ENCODE assay signal across 23 cellular contexts in genomic region chr2:230317366-230317765, GRCh38. TPM values are rescaled to one million over a fixed set of nuclear protein-coding genes. Genes with fewer than 3 reads are reported as not detected.
DNase-seq lines count a peak whose midpoint lies in the region; ATAC-seq and TF ChIP-seq lines count a peak whose summit lies in the region.
"Had no signal": no experiment of that assay in that cellular context is flagged by ENCODE, and none has a peak within 500 bp of the region (broad histone marks: within the 10 kb centered on the region; RNA-seq: fewer than 3 reads in every experiment).

No MANE protein-coding gene starts in this region.

- no peak overlapping the region for H3K4me2 ChIP-seq in GM23338

- no peak for TF ChIP-seq CTCF in GM23338 (conservative IDR thresholded peaks at IDR 0.05; ENCODE audit: low read depth in 2 of 2)

- H3K27ac ChIP-seq in CD4-positive, CD25-positive, alpha-beta regulatory T cell (ENCODE audit: insufficient read depth, low read length, poor library complexity, severe bottlenecking): no peak overlapping the region
- peak overlapping the region; percentile 53 for H3K27ac ChIP-seq in CD4-positive, alpha-beta memory T cell (ENCODE audit: low read depth, low read length)
- H3K27ac ChIP-seq in GM23338 (ENCODE audit: low read depth): no peak overlapping the region
- H3K27ac ChIP-seq: prostate gland, SJSA1 had no signal

- peak overlapping the region; percentile 14 for H3K4me3 ChIP-seq in CD4-positive, CD25-positive, alpha-beta regulatory T cell (ENCODE audit: low read depth, low read length)
- H3K4me3 ChIP-seq in CD4-positive, alpha-beta memory T cell (ENCODE audit: low read length in 2 of 2): no peak overlapping the region
- no peak overlapping the region for H3K4me3 ChIP-seq in GM23338
- H3K4me3 ChIP-seq: prostate gland, SJSA1, transverse colon had no signal

- no peaks in the 10 kb centered on the region for H3K27me3 ChIP-seq in CD4-positive, CD25-positive, alpha-beta regulatory T cell (ENCODE audit: control insufficient read depth, insufficient read depth, low read length)
- H3K27me3 ChIP-seq in CD4-positive, alpha-beta memory T cell (ENCODE audit: insufficient read depth, low read length): no peaks in the 10 kb centered on the region
- no peaks in the 10 kb centered on the region for H3K27me3 ChIP-seq in GM23338 (ENCODE audit: insufficient read depth)
- H3K27me3 ChIP-seq: SJSA1, transverse colon had no signal

- DNase-seq in CD4-positive, CD25-positive, alpha-beta regulatory T cell: no peak
- no peak for DNase-seq in CD4-positive, alpha-beta memory T cell
- DNase-seq in T-helper 17 cell: no peak
- DNase-seq in islet precursor cell: peak; percentile 28
- no peak for DNase-seq in SK-N-DZ (ENCODE audit: low spot score)
- DNase-seq in GM23338 (ENCODE audit: low spot score): no peak
- DNase-seq: COR-L47; cortex of kidney; DMS79 treated with DMSO at 0.1 percent for 48 hours; immature natural killer cell; KBM-7; left ventricle myocardium superior; MV-4-11; NCI-H187 treated with DMSO at 0.1 percent for 48 hours; NCI-H226; stimulated activated CD4-positive, alpha-beta T cell treated with anti-CD3 and anti-CD28 coated beads, Interleukin-1b, Interleukin-23, amount 100 ng/mL, for 48 hours; stimulated activated naive CD4-positive, alpha-beta T cell treated with Interleukin-2 at 50 U/mL for 16 hours; transverse colon had no signal

- peaks cover 33% of the 10 kb centered on the region for H3K36me3 Mint-ChIP-seq in CD4-positive, CD25-positive, alpha-beta regulatory T cell
- H3K36me3 Mint-ChIP-seq in CD4-positive, alpha-beta memory T cell: peaks cover 30 to 34% of the 10 kb centered on the region in 2 donors
- H3K36me3 Mint-ChIP-seq in T-helper 17 cell (ENCODE audit: low read depth) (peaks cover 10% of the 10 kb centered on the region), GM23338 (ENCODE audit: low read depth) (peaks cover 9% of the 10 kb centered on the region)

- no peaks in the 10 kb centered on the region for H3K79me2 ChIP-seq in GM23338 (replicated peaks; ENCODE audit: insufficient read depth)

- H2AFZ ChIP-seq in GM23338: no peak overlapping the region

- POLR2A ChIA-PET in CD4-positive, alpha-beta memory T cell (lab: Charles Lee; ENCODE audit: partially characterized antibody): interaction anchor here (1.2 to 2.8 kb wide), 8 partner anchors 10 to 99 kb away, joined by 3 to 50 read pairs (median 5); partner anchors contain the start of genes SP100, SP140 and SP140L

- CTCF ChIA-PET in CD4-positive, alpha-beta memory T cell (lab: Charles Lee; ENCODE audit: partially characterized antibody): interaction anchor here (0.9 kb wide), 1 partner anchor 115 kb away, joined by 3 read pairs; no protein-coding TSS in a partner anchor

- intact Hi-C loops in CD4-positive, alpha-beta memory T cell (cut with micrococcal nuclease): loop anchor here (5.0 kb wide), 1 partner anchor 125 kb away; no protein-coding TSS in a partner anchor

- H3K9me3 Mint-ChIP-seq in CD4-positive, CD25-positive, alpha-beta regulatory T cell: peaks cover 0 to 2% (median 0%) of the 10 kb centered on the region in 7 donors
- peaks cover 0 to 3% (median 0%) of the 10 kb centered on the region in 8 donors for H3K9me3 Mint-ChIP-seq in CD4-positive, alpha-beta memory T cell
- peaks cover 19% of the 10 kb centered on the region for H3K9me3 Mint-ChIP-seq in GM23338

- peaks cover 20% of the 10 kb centered on the region for H3K36me3 ChIP-seq in CD4-positive, CD25-positive, alpha-beta regulatory T cell (ENCODE audit: control insufficient read depth, insufficient read depth, low read length)
- no peaks in the 10 kb centered on the region for H3K36me3 ChIP-seq in CD4-positive, alpha-beta memory T cell (ENCODE audit: insufficient read depth, low read length)
- H3K36me3 ChIP-seq in GM23338 (ENCODE audit: insufficient read depth): no peaks in the 10 kb centered on the region
- H3K36me3 ChIP-seq: prostate gland, SJSA1, transverse colon had no signal

- H3K9me2 ChIP-seq in GM23338 (ENCODE audit: insufficient read depth): peaks cover 14% of the 10 kb centered on the region; the same call in 1 of the 2 replicates

- H4K20me1 ChIP-seq in GM23338 (replicated peaks; ENCODE audit: insufficient read depth): no peaks in the 10 kb centered on the region

- no peaks in the 10 kb centered on the region for H3K27me3 Mint-ChIP-seq in CD4-positive, CD25-positive, alpha-beta regulatory T cell
- no peaks in the 10 kb centered on the region for H3K27me3 Mint-ChIP-seq in CD4-positive, alpha-beta memory T cell
- H3K27me3 Mint-ChIP-seq in T-helper 17 cell (no peaks in the 10 kb centered on the region), GM23338 (ENCODE audit: insufficient read depth, low read depth, poor library complexity) (peaks cover 3% of the 10 kb centered on the region)

- no peaks in the 10 kb centered on the region for H3F3A ChIP-seq in GM23338 (replicated peaks; ENCODE audit: low read depth)

- peaks cover 49% of the 10 kb centered on the region for H3K4me1 ChIP-seq in CD4-positive, CD25-positive, alpha-beta regulatory T cell (ENCODE audit: control insufficient read depth, insufficient read depth, low read length, poor library complexity, severe bottlenecking)
- H3K4me1 ChIP-seq in CD4-positive, alpha-beta memory T cell (ENCODE audit: insufficient read depth, low read length): peaks cover 68% of the 10 kb centered on the region
- H3K4me1 ChIP-seq in GM23338 (ENCODE audit: insufficient read depth): no peaks in the 10 kb centered on the region
- H3K4me1 ChIP-seq: prostate gland, SJSA1 had no signal

- no peaks in the 10 kb centered on the region for H3K9me3 ChIP-seq in CD4-positive, CD25-positive, alpha-beta regulatory T cell (ENCODE audit: control insufficient read depth in 2 of 2, low read length in 2 of 2)
- no peaks in the 10 kb centered on the region for H3K9me3 ChIP-seq in CD4-positive, alpha-beta memory T cell (ENCODE audit: control insufficient read depth in 1 of 2, low read length in 2 of 2)
- no peaks in the 10 kb centered on the region for H3K9me3 ChIP-seq in T-helper 17 cell (ENCODE audit: control insufficient read depth, low read length, poor library complexity, severe bottlenecking)
- H3K9me3 ChIP-seq: prostate gland, SJSA1, transverse colon had no signal

- ATAC-seq in CD4-positive, CD25-positive, alpha-beta regulatory T cell (ENCODE audit: low read depth in 2 of 2): no peak
- ATAC-seq in T-helper 17 cell (no peak), GM23338 (no peak), HG02678 (IDR thresholded peaks at IDR 0.05; ENCODE audit: unreplicated experiment) (no peak)
- ATAC-seq: activated CD4-positive, CD25-positive, alpha-beta regulatory T cell treated with anti-CD3 and anti-CD28 coated beads, Interleukin-2, amount 50 U/mL, for 24 hours; left ventricle myocardium superior; Panc1 had no signal

- peak overlapping the region in 2 of 3 donors; percentile 87 to 96 for H3K27ac Mint-ChIP-seq in CD4-positive, CD25-positive, alpha-beta regulatory T cell
- H3K27ac Mint-ChIP-seq in CD4-positive, alpha-beta memory T cell: peak overlapping the region in 6 of 7 donors; percentile 19 to 95 (median 84)
- peak overlapping the region; percentile 95 for H3K27ac Mint-ChIP-seq in T-helper 17 cell
- H3K27ac Mint-ChIP-seq in GM23338: no peak overlapping the region

- peaks cover 5 to 75% (median 46%) of the 10 kb centered on the region in 4 donors for H3K4me1 Mint-ChIP-seq in CD4-positive, CD25-positive, alpha-beta regulatory T cell
- H3K4me1 Mint-ChIP-seq in CD4-positive, alpha-beta memory T cell: peaks cover 56 to 88% (median 71%) of the 10 kb centered on the region in 4 donors
- peaks cover 47% of the 10 kb centered on the region for H3K4me1 Mint-ChIP-seq in T-helper 17 cell
- no peaks in the 10 kb centered on the region for H3K4me1 Mint-ChIP-seq in GM23338

- peak overlapping the region in 1 of 4 donors; percentile 47 for H3K4me3 Mint-ChIP-seq in CD4-positive, CD25-positive, alpha-beta regulatory T cell
- H3K4me3 Mint-ChIP-seq in CD4-positive, alpha-beta memory T cell: no peak overlapping the region
- H3K4me3 Mint-ChIP-seq in T-helper 17 cell: no peak overlapping the region
- H3K4me3 Mint-ChIP-seq in GM23338: no peak overlapping the region

TF ChIP-seq in GM23338, 12 proteins besides CTCF, POLR2A, EP300 and RAD21 (continues in another document):
- no peak for TF ChIP-seq JUNB (IDR thresholded peaks at IDR 0.05; ENCODE audit: unreplicated experiment)
- TF ChIP-seq STAT1 (IDR thresholded peaks at IDR 0.05; ENCODE audit: unreplicated experiment): no peak
- no peak for TF ChIP-seq ZNF331 (CRISPR knock-in tag; IDR thresholded peaks at IDR 0.05; ENCODE audit: low read depth)
- no peak for TF ChIP-seq CREB1 (CRISPR knock-in tag; IDR thresholded peaks at IDR 0.05; ENCODE audit: low read depth)
- no peak for TF ChIP-seq ETS1 (IDR thresholded peaks at IDR 0.05)

RNA-seq across cellular contexts. Expression of gene SP140L, which starts 9.6 kb away (rescaled TPM):
- 68.5 TPM for total RNA-seq in CD4-positive, CD25-positive, alpha-beta regulatory T cell
- 10 to 100 TPM; 14.3 to 25.9 (median 22.6) TPM for polyA plus RNA-seq in CD4-positive, CD25-positive, alpha-beta regulatory T cell
- 100 to 1,000 TPM in 1 of 2 experiments, 10 to 100 TPM in 1; 98.6 to 102 TPM for total RNA-seq in CD4-positive, alpha-beta memory T cell
- 10 to 100 TPM; 24.1 to 37.2 TPM for polyA plus RNA-seq in CD4-positive, alpha-beta memory T cell
- 10 to 100 TPM; 64.7 to 85.6 TPM for total RNA-seq in T-helper 17 cell
- polyA plus RNA-seq in SK-N-DZ (2014; cell fraction: cytosol; rRNA removed): not detected in 2 replicates
- polyA plus RNA-seq in SK-N-DZ (2014; cell fraction: nucleus; rRNA removed): not detected in 2 replicates
- 0.66 and 1.7 TPM in 2 replicates for total RNA-seq in GM23338 (2014; rRNA removed; shearing (Covaris generic))
- polyA plus RNA-seq in GM23338 (2016; fragmentation: Nextera tagmentation; extraction: Ambion mirVana): 1.3 and 1.5 TPM in 2 replicates

Comparison
In these comparisons a context has a peak if more than half of its experiments do, and no peak if none do; other contexts are left out.
1. RNA of gene SP140L, which starts 9.6 kb away (total RNA-seq): 98.6 to 102 TPM in CD4-positive, alpha-beta memory T cell, 64.7 to 85.6 TPM in T-helper 17 cell and 68.5 TPM in CD4-positive, CD25-positive, alpha-beta regulatory T cell (single experiment); 0.66 to 1.7 TPM in GM23338; every median in the first group is over 10 times any median in the second.